ENCODE assay signal across 2 cellular contexts in the genomic region with DNA sequence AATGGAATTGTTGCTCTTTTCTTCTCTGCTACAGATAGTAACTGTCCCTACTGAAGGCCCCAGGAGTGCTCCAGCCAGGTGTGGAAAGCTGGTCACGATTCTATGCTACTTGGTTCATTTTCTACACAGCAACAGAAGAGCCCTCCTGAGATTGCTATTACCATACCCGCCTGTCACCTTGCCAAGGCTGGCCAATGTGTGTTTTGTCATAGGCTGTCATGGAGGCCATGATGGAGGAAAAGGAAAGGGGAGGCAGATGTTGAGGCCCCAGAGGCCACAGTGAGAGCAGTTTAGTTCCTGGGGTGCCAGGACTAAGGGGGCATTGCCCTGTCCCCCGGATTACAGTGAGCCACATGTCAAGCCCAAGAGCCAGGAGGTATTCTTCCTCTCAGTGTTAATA.
TF ChIP-seq lines count a peak whose summit lies in the region.

No MANE protein-coding gene starts in this region.

TF ChIP-seq in HCT116, 20 proteins besides CTCF, POLR2A, EP300 and RAD21 (continued from another document):
- TF ChIP-seq, protein P1, sequence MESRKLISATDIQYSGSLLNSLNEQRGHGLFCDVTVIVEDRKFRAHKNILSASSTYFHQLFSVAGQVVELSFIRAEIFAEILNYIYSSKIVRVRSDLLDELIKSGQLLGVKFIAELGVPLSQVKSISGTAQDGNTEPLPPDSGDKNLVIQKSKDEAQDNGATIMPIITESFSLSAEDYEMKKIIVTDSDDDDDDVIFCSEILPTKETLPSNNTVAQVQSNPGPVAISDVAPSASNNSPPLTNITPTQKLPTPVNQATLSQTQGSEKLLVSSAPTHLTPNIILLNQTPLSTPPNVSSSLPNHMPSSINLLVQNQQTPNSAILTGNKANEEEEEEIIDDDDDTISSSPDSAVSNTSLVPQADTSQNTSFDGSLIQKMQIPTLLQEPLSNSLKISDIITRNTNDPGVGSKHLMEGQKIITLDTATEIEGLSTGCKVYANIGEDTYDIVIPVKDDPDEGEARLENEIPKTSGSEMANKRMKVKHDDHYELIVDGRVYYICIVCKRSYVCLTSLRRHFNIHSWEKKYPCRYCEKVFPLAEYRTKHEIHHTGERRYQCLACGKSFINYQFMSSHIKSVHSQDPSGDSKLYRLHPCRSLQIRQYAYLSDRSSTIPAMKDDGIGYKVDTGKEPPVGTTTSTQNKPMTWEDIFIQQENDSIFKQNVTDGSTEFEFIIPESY (IDR thresholded peaks at IDR 0.05; ENCODE audit: extremely low read depth, insufficient replicate concordance, low read length), result no peak
- TF ChIP-seq SRF (IDR thresholded peaks at IDR 0.05; ENCODE audit: low read depth) (no peak), SP1 (IDR thresholded peaks at IDR 0.05; ENCODE audit: low read depth) (no peak), JUND (IDR thresholded peaks at IDR 0.05) (no peak), YY1 (IDR thresholded peaks at IDR 0.05; ENCODE audit: extremely low read depth, insufficient replicate concordance, low read depth, low read length) (no peak), POLR2AphosphoS5 (IDR thresholded peaks at IDR 0.05; ENCODE audit: low read depth, low read length) (no peak), EGR1 (IDR thresholded peaks at IDR 0.05; ENCODE audit: low read depth) (no peak), EZH2phosphoT487 (IDR thresholded peaks at IDR 0.05; ENCODE audit: borderline replicate concordance) (no peak), ZFX (IDR thresholded peaks at IDR 0.05) (no peak), FOSL1 (IDR thresholded peaks at IDR 0.05; ENCODE audit: low read depth) (no peak), CEBPB (IDR thresholded peaks at IDR 0.05; ENCODE audit: low read depth) (no peak), EZH2 (IDR thresholded peaks at IDR 0.05) (no peak)
- TF ChIP-seq, protein P2, sequence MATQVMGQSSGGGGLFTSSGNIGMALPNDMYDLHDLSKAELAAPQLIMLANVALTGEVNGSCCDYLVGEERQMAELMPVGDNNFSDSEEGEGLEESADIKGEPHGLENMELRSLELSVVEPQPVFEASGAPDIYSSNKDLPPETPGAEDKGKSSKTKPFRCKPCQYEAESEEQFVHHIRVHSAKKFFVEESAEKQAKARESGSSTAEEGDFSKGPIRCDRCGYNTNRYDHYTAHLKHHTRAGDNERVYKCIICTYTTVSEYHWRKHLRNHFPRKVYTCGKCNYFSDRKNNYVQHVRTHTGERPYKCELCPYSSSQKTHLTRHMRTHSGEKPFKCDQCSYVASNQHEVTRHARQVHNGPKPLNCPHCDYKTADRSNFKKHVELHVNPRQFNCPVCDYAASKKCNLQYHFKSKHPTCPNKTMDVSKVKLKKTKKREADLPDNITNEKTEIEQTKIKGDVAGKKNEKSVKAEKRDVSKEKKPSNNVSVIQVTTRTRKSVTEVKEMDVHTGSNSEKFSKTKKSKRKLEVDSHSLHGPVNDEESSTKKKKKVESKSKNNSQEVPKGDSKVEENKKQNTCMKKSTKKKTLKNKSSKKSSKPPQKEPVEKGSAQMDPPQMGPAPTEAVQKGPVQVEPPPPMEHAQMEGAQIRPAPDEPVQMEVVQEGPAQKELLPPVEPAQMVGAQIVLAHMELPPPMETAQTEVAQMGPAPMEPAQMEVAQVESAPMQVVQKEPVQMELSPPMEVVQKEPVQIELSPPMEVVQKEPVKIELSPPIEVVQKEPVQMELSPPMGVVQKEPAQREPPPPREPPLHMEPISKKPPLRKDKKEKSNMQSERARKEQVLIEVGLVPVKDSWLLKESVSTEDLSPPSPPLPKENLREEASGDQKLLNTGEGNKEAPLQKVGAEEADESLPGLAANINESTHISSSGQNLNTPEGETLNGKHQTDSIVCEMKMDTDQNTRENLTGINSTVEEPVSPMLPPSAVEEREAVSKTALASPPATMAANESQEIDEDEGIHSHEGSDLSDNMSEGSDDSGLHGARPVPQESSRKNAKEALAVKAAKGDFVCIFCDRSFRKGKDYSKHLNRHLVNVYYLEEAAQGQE (IDR thresholded peaks at IDR 0.05; ENCODE audit: low read depth), result no peak
- TF ChIP-seq, protein P3, sequence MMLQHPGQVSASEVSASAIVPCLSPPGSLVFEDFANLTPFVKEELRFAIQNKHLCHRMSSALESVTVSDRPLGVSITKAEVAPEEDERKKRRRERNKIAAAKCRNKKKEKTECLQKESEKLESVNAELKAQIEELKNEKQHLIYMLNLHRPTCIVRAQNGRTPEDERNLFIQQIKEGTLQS (IDR thresholded peaks at IDR 0.05), result no peak
- TF ChIP-seq, protein P4, sequence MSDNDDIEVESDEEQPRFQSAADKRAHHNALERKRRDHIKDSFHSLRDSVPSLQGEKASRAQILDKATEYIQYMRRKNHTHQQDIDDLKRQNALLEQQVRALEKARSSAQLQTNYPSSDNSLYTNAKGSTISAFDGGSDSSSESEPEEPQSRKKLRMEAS (IDR thresholded peaks at IDR 0.05), result no peak

TF ChIP-seq in WTC11, 78 proteins besides CTCF, POLR2A, EP300 and RAD21 (continued from another document):
- TF ChIP-seq, protein P5, sequence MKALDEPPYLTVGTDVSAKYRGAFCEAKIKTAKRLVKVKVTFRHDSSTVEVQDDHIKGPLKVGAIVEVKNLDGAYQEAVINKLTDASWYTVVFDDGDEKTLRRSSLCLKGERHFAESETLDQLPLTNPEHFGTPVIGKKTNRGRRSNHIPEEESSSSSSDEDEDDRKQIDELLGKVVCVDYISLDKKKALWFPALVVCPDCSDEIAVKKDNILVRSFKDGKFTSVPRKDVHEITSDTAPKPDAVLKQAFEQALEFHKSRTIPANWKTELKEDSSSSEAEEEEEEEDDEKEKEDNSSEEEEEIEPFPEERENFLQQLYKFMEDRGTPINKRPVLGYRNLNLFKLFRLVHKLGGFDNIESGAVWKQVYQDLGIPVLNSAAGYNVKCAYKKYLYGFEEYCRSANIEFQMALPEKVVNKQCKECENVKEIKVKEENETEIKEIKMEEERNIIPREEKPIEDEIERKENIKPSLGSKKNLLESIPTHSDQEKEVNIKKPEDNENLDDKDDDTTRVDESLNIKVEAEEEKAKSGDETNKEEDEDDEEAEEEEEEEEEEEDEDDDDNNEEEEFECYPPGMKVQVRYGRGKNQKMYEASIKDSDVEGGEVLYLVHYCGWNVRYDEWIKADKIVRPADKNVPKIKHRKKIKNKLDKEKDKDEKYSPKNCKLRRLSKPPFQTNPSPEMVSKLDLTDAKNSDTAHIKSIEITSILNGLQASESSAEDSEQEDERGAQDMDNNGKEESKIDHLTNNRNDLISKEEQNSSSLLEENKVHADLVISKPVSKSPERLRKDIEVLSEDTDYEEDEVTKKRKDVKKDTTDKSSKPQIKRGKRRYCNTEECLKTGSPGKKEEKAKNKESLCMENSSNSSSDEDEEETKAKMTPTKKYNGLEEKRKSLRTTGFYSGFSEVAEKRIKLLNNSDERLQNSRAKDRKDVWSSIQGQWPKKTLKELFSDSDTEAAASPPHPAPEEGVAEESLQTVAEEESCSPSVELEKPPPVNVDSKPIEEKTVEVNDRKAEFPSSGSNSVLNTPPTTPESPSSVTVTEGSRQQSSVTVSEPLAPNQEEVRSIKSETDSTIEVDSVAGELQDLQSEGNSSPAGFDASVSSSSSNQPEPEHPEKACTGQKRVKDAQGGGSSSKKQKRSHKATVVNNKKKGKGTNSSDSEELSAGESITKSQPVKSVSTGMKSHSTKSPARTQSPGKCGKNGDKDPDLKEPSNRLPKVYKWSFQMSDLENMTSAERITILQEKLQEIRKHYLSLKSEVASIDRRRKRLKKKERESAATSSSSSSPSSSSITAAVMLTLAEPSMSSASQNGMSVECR (CRISPR knock-in tag; IDR thresholded peaks at IDR 0.05; ENCODE audit: borderline replicate concordance), result no peak
- TF ChIP-seq, protein P6, sequence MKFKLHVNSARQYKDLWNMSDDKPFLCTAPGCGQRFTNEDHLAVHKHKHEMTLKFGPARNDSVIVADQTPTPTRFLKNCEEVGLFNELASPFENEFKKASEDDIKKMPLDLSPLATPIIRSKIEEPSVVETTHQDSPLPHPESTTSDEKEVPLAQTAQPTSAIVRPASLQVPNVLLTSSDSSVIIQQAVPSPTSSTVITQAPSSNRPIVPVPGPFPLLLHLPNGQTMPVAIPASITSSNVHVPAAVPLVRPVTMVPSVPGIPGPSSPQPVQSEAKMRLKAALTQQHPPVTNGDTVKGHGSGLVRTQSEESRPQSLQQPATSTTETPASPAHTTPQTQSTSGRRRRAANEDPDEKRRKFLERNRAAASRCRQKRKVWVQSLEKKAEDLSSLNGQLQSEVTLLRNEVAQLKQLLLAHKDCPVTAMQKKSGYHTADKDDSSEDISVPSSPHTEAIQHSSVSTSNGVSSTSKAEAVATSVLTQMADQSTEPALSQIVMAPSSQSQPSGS (CRISPR knock-in tag; IDR thresholded peaks at IDR 0.05; ENCODE audit: borderline replicate concordance, low read depth), result no peak
- no peak for TF ChIP-seq IRF2 (CRISPR knock-in tag; IDR thresholded peaks at IDR 0.05; ENCODE audit: borderline replicate concordance, low read depth)
- TF ChIP-seq, protein P7, sequence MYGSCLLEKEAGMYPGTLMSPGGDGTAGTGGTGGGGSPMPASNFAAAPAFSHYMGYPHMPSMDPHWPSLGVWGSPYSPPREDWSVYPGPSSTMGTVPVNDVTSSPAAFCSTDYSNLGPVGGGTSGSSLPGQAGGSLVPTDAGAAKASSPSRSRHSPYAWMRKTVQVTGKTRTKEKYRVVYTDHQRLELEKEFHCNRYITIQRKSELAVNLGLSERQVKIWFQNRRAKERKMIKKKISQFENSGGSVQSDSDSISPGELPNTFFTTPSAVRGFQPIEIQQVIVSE (CRISPR knock-in tag; IDR thresholded peaks at IDR 0.05; ENCODE audit: borderline replicate concordance), result no peak
- no peak for TF ChIP-seq SMAD4 (CRISPR knock-in tag; IDR thresholded peaks at IDR 0.05)
- no peak for TF ChIP-seq ATF1 (CRISPR knock-in tag; IDR thresholded peaks at IDR 0.05)
- TF ChIP-seq, protein P8, sequence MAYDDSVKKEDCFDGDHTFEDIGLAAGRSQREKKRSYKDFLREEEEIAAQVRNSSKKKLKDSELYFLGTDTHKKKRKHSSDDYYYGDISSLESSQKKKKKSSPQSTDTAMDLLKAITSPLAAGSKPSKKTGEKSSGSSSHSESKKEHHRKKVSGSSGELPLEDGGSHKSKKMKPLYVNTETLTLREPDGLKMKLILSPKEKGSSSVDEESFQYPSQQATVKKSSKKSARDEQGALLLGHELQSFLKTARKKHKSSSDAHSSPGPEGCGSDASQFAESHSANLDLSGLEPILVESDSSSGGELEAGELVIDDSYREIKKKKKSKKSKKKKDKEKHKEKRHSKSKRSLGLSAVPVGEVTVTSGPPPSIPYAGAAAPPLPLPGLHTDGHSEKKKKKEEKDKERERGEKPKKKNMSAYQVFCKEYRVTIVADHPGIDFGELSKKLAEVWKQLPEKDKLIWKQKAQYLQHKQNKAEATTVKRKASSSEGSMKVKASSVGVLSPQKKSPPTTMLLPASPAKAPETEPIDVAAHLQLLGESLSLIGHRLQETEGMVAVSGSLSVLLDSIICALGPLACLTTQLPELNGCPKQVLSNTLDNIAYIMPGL (CRISPR knock-in tag; IDR thresholded peaks at IDR 0.05), result no peak
TF ChIP-seq in WTC11: peak in this region for 0.
